In the genomic region with DNA sequence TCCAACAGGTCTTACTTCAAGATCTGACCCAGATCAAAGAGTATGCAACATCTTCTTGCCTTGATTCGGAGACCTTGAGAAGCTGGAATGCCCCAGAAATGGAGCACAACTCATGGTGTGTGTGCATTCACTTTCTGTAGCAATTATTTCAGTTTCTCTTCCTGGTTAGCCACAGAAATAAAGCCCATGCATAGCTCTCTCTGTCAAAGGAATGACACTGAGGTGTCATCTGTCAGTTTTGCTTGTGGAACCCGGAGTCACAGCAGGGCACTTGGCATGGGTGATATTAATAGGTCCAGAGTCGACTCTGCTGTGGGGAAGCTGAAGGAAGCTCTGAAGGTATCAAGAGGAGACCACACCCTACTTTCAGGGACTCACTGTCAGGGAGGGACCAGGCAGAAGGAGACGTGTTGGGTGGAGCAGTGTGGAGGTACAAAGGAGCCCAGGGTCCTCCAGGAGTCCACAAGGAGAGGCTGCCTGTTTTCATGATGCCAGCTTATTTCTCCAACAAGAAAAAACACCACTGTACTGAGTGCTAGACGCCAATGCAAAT, we compare ENCODE assay signal across 14 cellular contexts. TPM values are rescaled to one million over a fixed set of nuclear protein-coding genes. Genes with fewer than 3 reads are reported as not detected.
DNase-seq lines count a peak whose midpoint lies in the region; ATAC-seq and TF ChIP-seq lines count a peak whose summit lies in the region.
"Had no signal": no experiment of that assay in that cellular context is flagged by ENCODE, and none has a peak within 500 bp of the region (broad histone marks: within the 10 kb centered on the region; RNA-seq: fewer than 3 reads in every experiment).

No MANE protein-coding gene starts in this region.

- no peak for DNase-seq in activated T-helper 2 cell treated with anti-CD3 and anti-CD28 coated beads, Interferon-gamma antibody, Interleukin-2, Interleukin-4, amounts not matched to agents 10 μg/mL and 5 μg/mL and 100 μg/mL, durations not matched to agents 14 hours and 24 hours and 36 hours (ENCODE audit: low spot score)
- DNase-seq in NCI-H187 (lab: John Stamatoyannopoulos, UW) (no peak), T-helper 9 cell (no peak), omental fat pad (ENCODE audit: low spot score) (no peak)
- DNase-seq in activated effector memory CD4-positive, alpha-beta T cell treated with anti-CD3 and anti-CD28 coated beads, Interleukin-2, amount 50 U/mL, for 16 hours = no peak
- DNase-seq: DMS153; effector memory CD4-positive, alpha-beta T cell; naive thymus-derived CD8-positive, alpha-beta T cell; NCI-H1092 treated with DMSO at 0.1 percent for 48 hours; substantia nigra; WERI-Rb-1 had no signal

- H3K4me1 Mint-ChIP-seq in activated T-helper 2 cell treated with anti-CD3 and anti-CD28 coated beads, Interferon-gamma antibody, Interleukin-2, Interleukin-4, amounts not matched to agents 10 μg/mL and 5 μg/mL and 100 μg/mL, durations not matched to agents 14 hours and 24 hours and 36 hours (ENCODE audit: low read depth) = peaks cover 59% of the 10 kb centered on the region

- H3K4me3 Mint-ChIP-seq in activated T-helper 2 cell treated with anti-CD3 and anti-CD28 coated beads, Interferon-gamma antibody, Interleukin-2, Interleukin-4, amounts not matched to agents 10 μg/mL and 5 μg/mL and 100 μg/mL, durations not matched to agents 14 hours and 24 hours and 36 hours (ENCODE audit: low read depth) = no peak overlapping the region
- H3K4me3 Mint-ChIP-seq: naive thymus-derived CD8-positive, alpha-beta T cell had no signal

- H3K36me3 Mint-ChIP-seq in activated T-helper 2 cell treated with anti-CD3 and anti-CD28 coated beads, Interferon-gamma antibody, Interleukin-2, Interleukin-4, amounts not matched to agents 10 μg/mL and 5 μg/mL and 100 μg/mL, durations not matched to agents 14 hours and 24 hours and 36 hours (ENCODE audit: low read depth) = peaks cover 31% of the 10 kb centered on the region

- intact Hi-C loops in activated T-helper 2 cell treated with anti-CD3 and anti-CD28 coated beads, Interferon-gamma antibody, Interleukin-2, Interleukin-4, amounts not matched to agents 10 μg/mL and 5 μg/mL and 100 μg/mL, durations not matched to agents 14 hours and 24 hours and 36 hours (cut with micrococcal nuclease) = loop anchor here (10.0 kb wide), 3 partner anchors 221 to 579 kb away; no protein-coding TSS in a partner anchor

- peak overlapping the region; percentile 72 for H3K27ac Mint-ChIP-seq in activated T-helper 2 cell treated with anti-CD3 and anti-CD28 coated beads, Interferon-gamma antibody, Interleukin-2, Interleukin-4, amounts not matched to agents 10 μg/mL and 5 μg/mL and 100 μg/mL, durations not matched to agents 14 hours and 24 hours and 36 hours

- no peak for TF ChIP-seq CTCF in omental fat pad (IDR thresholded peaks at IDR 0.05)

- H3K27me3 Mint-ChIP-seq in activated T-helper 2 cell treated with anti-CD3 and anti-CD28 coated beads, Interferon-gamma antibody, Interleukin-2, Interleukin-4, amounts not matched to agents 10 μg/mL and 5 μg/mL and 100 μg/mL, durations not matched to agents 14 hours and 24 hours and 36 hours (ENCODE audit: low read depth) = no peaks in the 10 kb centered on the region
- H3K27me3 Mint-ChIP-seq: naive thymus-derived CD8-positive, alpha-beta T cell had no signal

- ATAC-seq in GM18858 (IDR thresholded peaks at IDR 0.05; ENCODE audit: unreplicated experiment) (peak; percentile 64), GM21367 (IDR thresholded peaks at IDR 0.05; ENCODE audit: unreplicated experiment) (peak; percentile 51), HG03045 (IDR thresholded peaks at IDR 0.05; ENCODE audit: unreplicated experiment) (peak; percentile 82), omental fat pad (ENCODE audit: low FRiP score) (no peak)
- ATAC-seq: naive thymus-derived CD8-positive, alpha-beta T cell had no signal

- H3K9me3 Mint-ChIP-seq in activated T-helper 2 cell treated with anti-CD3 and anti-CD28 coated beads, Interferon-gamma antibody, Interleukin-2, Interleukin-4, amounts not matched to agents 10 μg/mL and 5 μg/mL and 100 μg/mL, durations not matched to agents 14 hours and 24 hours and 36 hours = peaks cover 29% of the 10 kb centered on the region

RNA-seq across cellular contexts. Expression of gene CLNK, which starts 10.7 kb away (rescaled TPM):
- total RNA-seq in activated T-helper 2 cell treated with anti-CD3 and anti-CD28 coated beads, Interferon-gamma antibody, Interleukin-2, Interleukin-4, amounts not matched to agents 10 μg/mL and 5 μg/mL and 100 μg/mL, durations not matched to agents 14 hours and 24 hours and 36 hours = 0.89 and 1.3 TPM in 2 replicates
- total RNA-seq in omental fat pad = not detected
- total RNA-seq: naive thymus-derived CD8-positive, alpha-beta T cell had no signal
